8 cellular contexts compared by ENCODE assay signal in genomic region chr5:1799110-1799601, GRCh38. TPM values are rescaled to one million over a fixed set of nuclear protein-coding genes. Genes with fewer than 3 reads are reported as not detected.
DNase-seq lines count a peak whose midpoint lies in the region; ATAC-seq and TF ChIP-seq lines count a peak whose summit lies in the region.

No MANE protein-coding gene starts in this region.

- H3K9me3 ChIP-seq in NT2/D1 (ENCODE audit: insufficient read depth, low read length) = no peaks in the 10 kb centered on the region

- H3K9me3 Mint-ChIP-seq in activated CD4-positive, alpha-beta T cell treated with anti-CD3 and anti-CD28 coated beads for 36 hours (ENCODE audit: low read depth) = no peaks in the 10 kb centered on the region
- no peaks in the 10 kb centered on the region for H3K9me3 Mint-ChIP-seq in MCF 10A (ENCODE audit: unreplicated experiment)
- H3K9me3 Mint-ChIP-seq in stimulated activated memory B cell treated with anti-CD40 and anti-IgM and Interleukin-4, amounts not matched to agents 10 μg/mL and 1 μg/mL and 100 μg/mL, for 72 hours = no peaks in the 10 kb centered on the region

- peaks cover 57% of the 10 kb centered on the region for H3K36me3 ChIP-seq in NT2/D1 (ENCODE audit: insufficient read depth, insufficient read length, low read length)

- peak overlapping the region; percentile 82 for H3K9ac ChIP-seq in NT2/D1 (ENCODE audit: insufficient read length, low read depth)

- no TSS peak for BruUV-seq in MCF 10A (replicated peaks; lab: Mats Ljungman, UMichigan)

- intact Hi-C loops in activated CD4-positive, alpha-beta T cell treated with anti-CD3 and anti-CD28 coated beads for 36 hours (cut with DNase I, micrococcal nuclease) = loop anchor here in 1 of 2 experiments (1.0 to 10.0 kb wide), 6 partner anchors 275 to 1326 kb away; partner anchors contain the start of genes BRD9, CLPTM1L and TRIP13
- intact Hi-C loops in MCF 10A (cut with micrococcal nuclease) = no loop called here
- intact Hi-C loops in left colon (cut with DNase I, micrococcal nuclease) = no loop called here

- TF ChIP-seq CTCF in MCF 10A (IDR thresholded peaks at IDR 0.05; ENCODE audit: unreplicated experiment) = no peak

- H3K27me3 Mint-ChIP-seq in activated CD4-positive, alpha-beta T cell treated with anti-CD3 and anti-CD28 coated beads for 36 hours = no peaks in the 10 kb centered on the region
- H3K27me3 Mint-ChIP-seq in MCF 10A (ENCODE audit: insufficient read depth, unreplicated experiment) = no peaks in the 10 kb centered on the region
- H3K27me3 Mint-ChIP-seq in stimulated activated memory B cell treated with anti-CD40 and anti-IgM and Interleukin-4, amounts not matched to agents 10 μg/mL and 1 μg/mL and 100 μg/mL, for 72 hours = no peaks in the 10 kb centered on the region

- peak; percentile 69 for DNase-seq in activated CD4-positive, alpha-beta T cell treated with anti-CD3 and anti-CD28 coated beads for 36 hours
- DNase-seq in activated CD4-positive, alpha-beta T cell treated with anti-CD3 and anti-CD28 coated beads for 1 hour = no peak
- no peak for DNase-seq in NT2/D1 (ENCODE audit: low read depth, low spot score)
- DNase-seq in MCF 10A (ENCODE audit: unreplicated experiment) = peak; percentile 23
- no peak for DNase-seq in left colon
- no peak for DNase-seq in middle frontal gyrus (ENCODE audit: extremely low spot score, low spot score)

- H3K4me3 ChIP-seq in NT2/D1 (ENCODE audit: insufficient read length, low read depth) = peak overlapping the region; percentile 94

- H3K4me1 ChIP-seq in NT2/D1 (ENCODE audit: insufficient read depth, insufficient read length) = peaks cover 11% of the 10 kb centered on the region

- CTCF ChIA-PET in activated CD4-positive, alpha-beta T cell treated with anti-CD3 and anti-CD28 coated beads for 36 hours (lab: Charles Lee) = interaction anchor here (0.7 to 1.2 kb wide), 3 partner anchors 10 to 36 kb away, joined by 3 read pairs; no protein-coding TSS in a partner anchor
- CTCF ChIA-PET in MCF 10A (lab: Yijun Ruan, JAX) = interaction anchor here (0.6 to 1.6 kb wide), 3 partner anchors 14 to 322 kb away, joined by 3 to 7 read pairs (median 3); no protein-coding TSS in a partner anchor

- peaks cover 46% of the 10 kb centered on the region for H3K36me3 Mint-ChIP-seq in activated CD4-positive, alpha-beta T cell treated with anti-CD3 and anti-CD28 coated beads for 36 hours (ENCODE audit: low read depth)
- H3K36me3 Mint-ChIP-seq in MCF 10A (ENCODE audit: insufficient read depth, unreplicated experiment) = peaks cover 35% of the 10 kb centered on the region
- H3K36me3 Mint-ChIP-seq in stimulated activated memory B cell treated with anti-CD40 and anti-IgM and Interleukin-4, amounts not matched to agents 10 μg/mL and 1 μg/mL and 100 μg/mL, for 72 hours = peaks cover 50% of the 10 kb centered on the region

- peak; percentile 34 for ATAC-seq in activated CD4-positive, alpha-beta T cell treated with anti-CD3 and anti-CD28 coated beads for 36 hours
- ATAC-seq in HG02610 (IDR thresholded peaks at IDR 0.05; ENCODE audit: unreplicated experiment) (peak; percentile 23), left colon (peak; percentile 41)
- peak; percentile 54 for ATAC-seq in stimulated activated memory B cell treated with anti-CD40 and anti-IgM and Interleukin-4, amounts not matched to agents 10 μg/mL and 1 μg/mL and 100 μg/mL, for 72 hours

- H3K27me3 ChIP-seq in NT2/D1 (ENCODE audit: insufficient read depth, insufficient read length) = no peaks in the 10 kb centered on the region

- peaks cover 56% of the 10 kb centered on the region for H3K4me1 Mint-ChIP-seq in activated CD4-positive, alpha-beta T cell treated with anti-CD3 and anti-CD28 coated beads for 36 hours
- peaks cover 29% of the 10 kb centered on the region for H3K4me1 Mint-ChIP-seq in MCF 10A (ENCODE audit: insufficient read depth, unreplicated experiment)
- peaks cover 71% of the 10 kb centered on the region for H3K4me1 Mint-ChIP-seq in stimulated activated memory B cell treated with anti-CD40 and anti-IgM and Interleukin-4, amounts not matched to agents 10 μg/mL and 1 μg/mL and 100 μg/mL, for 72 hours

- H3K27ac Mint-ChIP-seq in activated CD4-positive, alpha-beta T cell treated with anti-CD3 and anti-CD28 coated beads for 36 hours = peak overlapping the region; percentile 97
- H3K27ac Mint-ChIP-seq in MCF 10A (ENCODE audit: low read depth, unreplicated experiment) = peak overlapping the region; percentile 97
- H3K27ac Mint-ChIP-seq in stimulated activated memory B cell treated with anti-CD40 and anti-IgM and Interleukin-4, amounts not matched to agents 10 μg/mL and 1 μg/mL and 100 μg/mL, for 72 hours = peak overlapping the region; percentile 88

- peak overlapping the region; percentile 94 for H3K4me3 Mint-ChIP-seq in activated CD4-positive, alpha-beta T cell treated with anti-CD3 and anti-CD28 coated beads for 36 hours
- peak overlapping the region; percentile 98 for H3K4me3 Mint-ChIP-seq in MCF 10A (ENCODE audit: unreplicated experiment)
- H3K4me3 Mint-ChIP-seq in stimulated activated memory B cell treated with anti-CD40 and anti-IgM and Interleukin-4, amounts not matched to agents 10 μg/mL and 1 μg/mL and 100 μg/mL, for 72 hours = peak overlapping the region; percentile 99

- POLR2A ChIA-PET in activated CD4-positive, alpha-beta T cell treated with anti-CD3 and anti-CD28 coated beads for 36 hours (lab: Charles Lee) = no interaction called here
- POLR2A ChIA-PET in MCF 10A (lab: Yijun Ruan, JAX) = interaction anchor here (0.7 to 6.8 kb wide), 7 partner anchors 9 to 175 kb away, joined by 3 to 131 read pairs (median 6); partner anchors contain the start of gene IRX4

RNA-seq across cellular contexts. Expression of gene MRPL36, which starts 0.5 kb away (rescaled TPM):
- total RNA-seq in activated CD4-positive, alpha-beta T cell treated with anti-CD3 and anti-CD28 coated beads for 36 hours = 10 to 100 TPM; 51.4 to 64.9 TPM
- total RNA-seq in MCF 10A (2022) (90.5 and 101 TPM in 2 replicates), left colon (10 to 100 TPM; 26.6 to 33.7 TPM)

RNA-seq across cellular contexts. Expression of gene NDUFS6, which starts 2.1 kb away (rescaled TPM):
- total RNA-seq in activated CD4-positive, alpha-beta T cell treated with anti-CD3 and anti-CD28 coated beads for 36 hours = 10 to 100 TPM; 18.8 to 37.1 TPM
- total RNA-seq in MCF 10A (2022) (44.1 and 65.6 TPM in 2 replicates), left colon (10 to 100 TPM; 31.8 to 50.4 TPM)

Comparison
In these comparisons a context has a peak if more than half of its experiments do, and no peak if none do; other contexts are left out.
1. DNase-seq: peak in activated CD4-positive, alpha-beta T cell treated with anti-CD3 and anti-CD28 coated beads for 36 hours (single experiment) and MCF 10A (single experiment); none in activated CD4-positive, alpha-beta T cell treated with anti-CD3 and anti-CD28 coated beads for 1 hour (single experiment), NT2/D1 (single experiment), left colon (0 of 2) and middle frontal gyrus (single experiment).
2. Peak in every context shown above with its lines, with median percentiles within 50 percentile points of each other: ATAC-seq, H3K27ac Mint-ChIP-seq and H3K4me3 Mint-ChIP-seq.